8 cellular contexts compared by ENCODE assay signal in the genomic region with DNA sequence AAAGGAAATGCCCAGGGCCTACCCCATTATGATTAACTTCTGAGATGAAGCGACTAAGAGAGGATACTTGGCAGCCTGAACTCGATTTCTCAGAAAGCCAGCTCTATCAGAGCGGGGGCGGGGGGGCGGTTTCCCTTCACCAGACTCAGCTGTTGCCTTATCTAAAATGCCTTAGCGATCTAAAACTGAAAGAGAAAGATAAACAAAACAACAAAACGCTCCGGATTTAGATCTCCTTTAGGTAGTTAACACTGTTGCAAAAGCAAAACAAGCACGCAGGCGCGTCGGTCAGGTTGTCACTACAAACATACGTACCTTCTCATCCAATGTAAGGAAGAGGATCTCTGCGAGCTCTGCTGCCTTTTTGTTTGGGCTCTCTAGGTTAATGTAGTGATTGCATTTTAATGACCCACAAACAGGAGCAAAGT. TPM values are rescaled to one million over a fixed set of nuclear protein-coding genes. Genes with fewer than 3 reads are reported as not detected.
DNase-seq lines count a peak whose midpoint lies in the region; ATAC-seq, FAIRE-seq and TF ChIP-seq lines count a peak whose summit lies in the region.

No MANE protein-coding gene starts in this region.

- peak overlapping the region; percentile 61 to 93 (median 78) for H3K27ac Mint-ChIP-seq in immature natural killer cell

- no peaks in the 10 kb centered on the region for H4K20me1 ChIP-seq in OCI-LY3 (ENCODE audit: insufficient read depth, low read length)
- H4K20me1 ChIP-seq in K562 (replicated peaks; ENCODE audit: control insufficient read depth, insufficient read depth, low read length), result no peaks in the 10 kb centered on the region

- CTCF ChIA-PET in HEK293T (lab: Yijun Ruan, JAX), result interaction anchor here (2.5 kb wide), 1 partner anchor 74 kb away, joined by 7 read pairs; no protein-coding TSS in a partner anchor
- CTCF ChIA-PET in K562 (lab: Yijun Ruan, JAX; ENCODE audit: low intra/inter-chr PET ratio), result no interaction called here

- H3K36me3 ChIP-seq in OCI-LY3 (replicated peaks; ENCODE audit: low read depth, low read length) (no peaks in the 10 kb centered on the region), K562 (ENCODE audit: control insufficient read depth, insufficient read depth, low read length) (no peaks in the 10 kb centered on the region), small intestine (ENCODE audit: control insufficient read depth in 2 of 2, insufficient read depth in 2 of 2, low read length in 2 of 2) (no peaks in the 10 kb centered on the region)

- no peaks in the 10 kb centered on the region for H3K9me1 ChIP-seq in K562 (ENCODE audit: control insufficient read depth, insufficient read depth, low read length)

- H3K4me1 ChIP-seq in OCI-LY3 (ENCODE audit: low read length) (no peaks in the 10 kb centered on the region), K562 (replicated peaks in 1 of 2; ENCODE audit: control insufficient read depth in 2 of 2, insufficient read depth in 2 of 2, low read length in 2 of 2) (peaks cover 0 to 20% of the 10 kb centered on the region in 2 experiments; a peak in 3 of 5 replicates), small intestine (ENCODE audit: control insufficient read depth in 2 of 2, insufficient read depth in 1 of 2, low read depth in 1 of 2, low read length in 1 of 2) (peaks cover 0 to 2% of the 10 kb centered on the region in 2 donors)

- in situ Hi-C loops in GM13977 (cut with MboI; ENCODE audit: low pct_unique_long_range_greater_than_20kb, low sequenced_read_pairs, unreplicated experiment), result loop anchor here (25.0 kb wide), 1 partner anchor 231 kb away; no protein-coding TSS in a partner anchor
- in situ Hi-C loops in K562 (cut with MboI), result no loop called here

- peaks cover 5% of the 10 kb centered on the region for H3K27me3 ChIP-seq in OCI-LY3 (ENCODE audit: low read depth, low read length)
- H3K27me3 ChIP-seq in K562 (ENCODE audit: control insufficient read depth in 2 of 2, insufficient read depth in 2 of 2, low read length in 2 of 2), result peaks cover 4 to 33% of the 10 kb centered on the region in 2 experiments; a peak in 4 of 5 replicates
- peaks cover 0 to 3% of the 10 kb centered on the region in 2 donors for H3K27me3 ChIP-seq in small intestine (ENCODE audit: control insufficient read depth in 2 of 2, insufficient read depth in 2 of 2, low read length in 2 of 2)

- TF ChIP-seq POLR2A in K562 (conservative IDR thresholded peaks at IDR 0.05), result no peak

- no peaks in the 10 kb centered on the region for H3K9me3 Mint-ChIP-seq in immature natural killer cell

- no peak for TF ChIP-seq EP300 in K562 (IDR thresholded peaks at IDR 0.05; ENCODE audit: low read length)

- intact Hi-C loops in K562 (cut with micrococcal nuclease), result no loop called here

- POLR2A ChIA-PET in HEK293T (lab: Yijun Ruan, JAX), result interaction anchor here (3.9 kb wide), 1 partner anchor 257 kb away, joined by 24 read pairs; no protein-coding TSS in a partner anchor
- POLR2A ChIA-PET in K562 (lab: Yijun Ruan, JAX), result interaction anchor here (0.6 kb wide), 1 partner anchor 230 kb away, joined by 4 read pairs; no protein-coding TSS in a partner anchor

- DNase-seq in GM13977 (ENCODE audit: low spot score) (peak; percentile 43), HEK293T (ENCODE audit: extremely low spot score) (peak; percentile 10), K562 (ENCODE audit: extremely low read depth in 1 of 4, low spot score in 3 of 4) (peak in 1 of 4 experiments; percentile 28), immature natural killer cell (peak; percentile 48 to 72 (median 59)), small intestine (peak; percentile 26), NCI-H524 treated with DMSO at 0.1 percent for 48 hours (lab: John Stamatoyannopoulos, UW) (no peak), NCI-H446 treated with DMSO at 0.1 percent for 48 hours (lab: John Stamatoyannopoulos, UW) (no peak)

- H3K9ac ChIP-seq in OCI-LY3 (ENCODE audit: low read length), result no peak overlapping the region
- H3K9ac ChIP-seq in K562 (ENCODE audit: insufficient read depth in 1 of 2, low read depth in 2 of 2, low read length in 2 of 2), result no peak overlapping the region

- peak overlapping the region; percentile 22; the same call in 1 of the 2 replicates for H3K4me3 ChIP-seq in OCI-LY3 (ENCODE audit: low read length)
- no peak overlapping the region for H3K4me3 ChIP-seq in K562
- H3K4me3 ChIP-seq in small intestine (ENCODE audit: low read depth in 1 of 2, low read length in 2 of 2), result peak overlapping the region in 1 of 2 donors; percentile 54

- H3K4me3 Mint-ChIP-seq in immature natural killer cell, result peak overlapping the region; percentile 80 to 90 (median 86)

- H3K4me2 ChIP-seq in OCI-LY3 (ENCODE audit: low read length) (peak overlapping the region; percentile 31), K562 (ENCODE audit: insufficient read depth, low read length) (no peak overlapping the region; the same call in 1 of the 2 replicates)

- no TSS peak for BruUV-seq in K562 (replicated peaks; lab: Mats Ljungman, UMichigan)

- H3K27ac ChIP-seq in OCI-LY3 (ENCODE audit: low read length) (no peak overlapping the region), K562 (ENCODE audit: extremely low read depth, low read depth, low read length) (no peak overlapping the region), small intestine (ENCODE audit: low read depth in 1 of 2, low read length in 1 of 2) (peak overlapping the region in 1 of 2 donors; percentile 68)

- peaks cover 17 to 24% of the 10 kb centered on the region in 2 donors for H3K4me1 Mint-ChIP-seq in immature natural killer cell

- no peaks in the 10 kb centered on the region for H3K36me3 Mint-ChIP-seq in immature natural killer cell

- peaks cover 9 to 12% (median 12%) of the 10 kb centered on the region in 3 donors for H3K27me3 Mint-ChIP-seq in immature natural killer cell (ENCODE audit: low read depth in 3 of 3)

- no peak for TF ChIP-seq RAD21 in K562 (CRISPR knock-in tag; conservative IDR thresholded peaks at IDR 0.05 in 1 of 2, IDR thresholded peaks at IDR 0.05 in 1 of 2)

- TF ChIP-seq CTCF in GM13977 (IDR thresholded peaks at IDR 0.05; ENCODE audit: extremely low read depth, insufficient read depth, missing control alignments) (no peak), OCI-LY3 (IDR thresholded peaks at IDR 0.05; ENCODE audit: low read depth, low read length) (no peak), K562 (IDR thresholded peaks at IDR 0.05 in 2 of 3, conservative IDR thresholded peaks at IDR 0.05 in 1 of 3; ENCODE audit: insufficient read depth in 2 of 3, low read depth in 1 of 3, low read length in 3 of 3) (no peak)

- ATAC-seq in K562, result no peak

- WGBS in K562 (ENCODE audit: insufficient coverage, low coverage, missing lambda C conversion rate), result 4% methylated on average over 14 of the region's 14 CpGs
- 1% methylated on average over 14 of the region's 14 CpGs for WGBS in small intestine, 3 donors

- FAIRE-seq in K562 (lab: Jason Lieb, UNC), result peak; percentile 54
- no peak for FAIRE-seq in small intestine (lab: Jason Lieb, UNC)

- no peak overlapping the region for H2AFZ ChIP-seq in OCI-LY3 (ENCODE audit: low read depth, low read length)
- no peak overlapping the region for H2AFZ ChIP-seq in K562 (ENCODE audit: low read depth, low read length)

- no peaks in the 10 kb centered on the region for H3K79me2 ChIP-seq in OCI-LY3 (ENCODE audit: low read length)
- H3K79me2 ChIP-seq in K562 (ENCODE audit: control insufficient read depth, insufficient read depth, low read length), result no peaks in the 10 kb centered on the region

- no peaks in the 10 kb centered on the region for H3K9me3 ChIP-seq in OCI-LY3 (ENCODE audit: insufficient read depth, low read length)
- H3K9me3 ChIP-seq in K562 (replicated peaks; ENCODE audit: control insufficient read depth, insufficient read depth, low read depth, low read length), result no peaks in the 10 kb centered on the region
- no peaks in the 10 kb centered on the region for H3K9me3 ChIP-seq in small intestine (ENCODE audit: control insufficient read depth, low read depth)

TF ChIP-seq in HEK293T, 16 proteins besides CTCF, POLR2A, EP300 and RAD21 (continues in another document):
- TF ChIP-seq LEF1 (IDR thresholded peaks at IDR 0.05; ENCODE audit: borderline replicate concordance) (no peak), SUZ12 (IDR thresholded peaks at IDR 0.05) (no peak), BHLHE40 (IDR thresholded peaks at IDR 0.05; ENCODE audit: borderline replicate concordance) (no peak), HDGF (IDR thresholded peaks at IDR 0.05; ENCODE audit: borderline replicate concordance) (no peak), FOXA1 (IDR thresholded peaks at IDR 0.05) (no peak), ELF4 (IDR thresholded peaks at IDR 0.05) (no peak), CTBP1 (IDR thresholded peaks at IDR 0.05; ENCODE audit: borderline replicate concordance) (no peak)

TF ChIP-seq in K562, 482 proteins besides CTCF, POLR2A, EP300 and RAD21 (continues in another document):
- TF ChIP-seq SRSF3 (IDR thresholded peaks at IDR 0.05; ENCODE audit: insufficient read depth, low read length), result no peak
- TF ChIP-seq MED1 (CRISPR knock-in tag; IDR thresholded peaks at IDR 0.05; ENCODE audit: borderline replicate concordance), result no peak
- TF ChIP-seq HMG20B (CRISPR knock-in tag; IDR thresholded peaks at IDR 0.05), result no peak
- peak; percentile 60 for TF ChIP-seq EGR1 (conservative IDR thresholded peaks at IDR 0.05)
- no peak for TF ChIP-seq TEAD1 (CRISPR knock-in tag; IDR thresholded peaks at IDR 0.05)

RNA-seq across cellular contexts. Expression of gene EPB41L4A, which starts 1.1 kb away (rescaled TPM):
- 3.4 TPM in 1 of 2 replicates, not detected in the other for total RNA-seq in K562 (2011; cell fraction: chromatin; rRNA removed; ENCODE audit: low replicate concordance)
- total RNA-seq in K562 (2011; cell fraction: nucleolus; rRNA removed), result not detected in 2 replicates
- 0.15 TPM in 1 of 2 replicates, not detected in the other for total RNA-seq in K562 (2011; cell fraction: nucleoplasm; rRNA removed)
- total RNA-seq in K562 (2014; rRNA removed) (0.24 TPM in 1 of 2 replicates, not detected in the other), K562 (2014; rRNA removed; fragmentation: Illumina TruSeq; extraction: Trizol) (0.04 TPM in 1 of 2 replicates, not detected in the other), K562 (2015; rRNA removed; fragmentation: Illumina TruSeq; extraction: Trizol) (not detected in 2 replicates), K562 (2021) (0.35 TPM in 1 of 2 replicates, not detected in the other)
- polyA plus RNA-seq in K562 (2011; rRNA removed) (0.04 and 0.05 TPM in 2 replicates), K562 (2014; fragmentation: Illumina TruSeq; extraction: Trizol) (not detected in 2 replicates), K562 (2014; fragmentation: Nextera tagmentation; extraction: Ambion mirVana) (under 1 TPM; 0.10 to 0.14 TPM), K562 (2014; rRNA removed) (0.11 and 0.16 TPM in 2 replicates), immature natural killer cell (10 to 100 TPM in 1 of 3 donors, 1 to 10 TPM in 2; 2.4 to 11.7 (median 6.0) TPM), small intestine (1 to 10 TPM in 2 of 3 donors, under 1 TPM in 1; 0.67 to 3.9 (median 1.9) TPM)
- polyA plus RNA-seq in K562 (2011; cell fraction: cytosol; rRNA removed), result 0.01 and 0.03 TPM in 2 replicates
- polyA plus RNA-seq in K562 (2011; cell fraction: nucleus; rRNA removed), result 0.03 and 0.11 TPM in 2 replicates
- polyA plus RNA-seq in K562 (2012), result 0.05 and 0.08 TPM in 2 replicates
- polyA minus RNA-seq in K562 (2011; rRNA and poly(A)+ RNA removed), result 0.07 and 0.09 TPM in 2 replicates
- not detected in 2 replicates for polyA minus RNA-seq in K562 (2011; cell fraction: cytosol; rRNA and poly(A)+ RNA removed)
- polyA minus RNA-seq in K562 (2011; cell fraction: nucleus; rRNA and poly(A)+ RNA removed), result 0.22 and 0.40 TPM in 2 replicates

Comparison
In these comparisons a context has a peak if more than half of its experiments do, and no peak if none do; other contexts are left out.
1. DNase-seq: peak in GM13977 (single experiment), HEK293T (single experiment), immature natural killer cell (3 of 3) and small intestine (single experiment); none in NCI-H524 treated with DMSO at 0.1 percent for 48 hours (single experiment) and NCI-H446 treated with DMSO at 0.1 percent for 48 hours (single experiment).